Comparison of ENCODE assay signal across 16 cellular contexts in genomic region chr11:54561439-54561838, GRCh38. TPM values are rescaled to one million over a fixed set of nuclear protein-coding genes. Genes with fewer than 3 reads are reported as not detected.
"Had no signal": no experiment of that assay in that cellular context is flagged by ENCODE, and none has a peak within 500 bp of the region (broad histone marks: within the 10 kb centered on the region; RNA-seq: fewer than 3 reads in every experiment).

No MANE protein-coding gene starts in this region.

RNA-seq across cellular contexts. Expression of gene OR4C46, which starts 42.4 kb away (rescaled TPM):
- total RNA-seq: stomach, subcutaneous adipose tissue, suprapubic skin, temporal lobe, testis, thoracic aorta, thyroid gland, tibial nerve, transverse colon, upper lobe of left lung, upper lobe of right lung, ureter, urinary bladder, uterus, vagina had no signal
- polyA plus RNA-seq: stomach, thymus, urinary bladder had no signal
